8 cellular contexts compared by ENCODE assay signal in the genomic region with DNA sequence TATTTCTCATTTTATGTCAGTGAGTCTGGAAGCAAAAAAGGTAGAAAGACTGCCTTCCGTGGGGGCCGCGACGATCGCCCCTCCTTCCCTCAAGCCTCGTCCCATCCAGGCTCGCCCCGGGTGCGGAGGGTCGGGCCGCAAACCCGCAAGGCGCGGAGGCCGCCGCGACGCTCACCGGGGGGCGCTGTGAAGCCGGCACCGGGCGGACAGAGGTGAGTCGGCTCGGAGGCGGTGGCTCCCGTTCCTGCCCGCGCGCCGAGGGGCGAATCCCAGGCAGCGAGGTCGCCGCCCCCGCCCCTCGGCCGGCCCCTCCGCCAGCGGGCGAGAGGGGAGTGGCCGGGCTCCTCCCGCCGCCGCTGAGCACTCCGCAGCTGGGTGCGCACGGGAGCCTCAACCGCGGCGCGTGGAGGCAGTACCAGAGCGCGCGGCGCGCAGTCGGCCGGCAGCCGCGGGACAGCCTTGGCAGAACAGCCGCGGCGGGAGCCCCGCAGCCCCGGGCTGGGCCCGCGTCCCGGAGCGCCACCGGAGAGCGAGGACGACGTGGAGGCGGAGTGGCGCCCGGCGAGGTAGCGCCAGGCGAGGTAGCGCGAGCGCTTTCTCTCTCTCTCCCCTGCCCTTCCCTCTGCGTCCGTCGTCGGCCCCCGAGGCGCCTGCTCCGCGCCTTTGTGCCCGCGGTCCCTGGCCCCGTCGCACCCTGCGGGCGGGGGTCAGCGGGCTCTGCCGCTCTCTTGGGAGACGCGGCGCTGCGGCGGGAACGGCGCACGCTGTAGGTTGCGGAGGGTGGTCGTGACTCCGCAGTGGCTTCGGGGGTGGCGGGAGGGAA. TPM values are rescaled to one million over a fixed set of nuclear protein-coding genes. Genes with fewer than 3 reads are reported as not detected.
DNase-seq lines count a peak whose midpoint lies in the region; ATAC-seq, FAIRE-seq and TF ChIP-seq lines count a peak whose summit lies in the region.

A gene (plus strand): TSS at position 359 of the 823 bp plus-strand sequence. CDS start 31,492 bp downstream, outside the sequence.

- H3K27ac ChIP-seq in coronary artery (peak within 1 kb of the TSS; percentile 71 to 82), HepG2 (ENCODE audit: extremely low read length, insufficient read depth, low read length) (peak within 1 kb of the TSS; percentile 86)

- peaks cover 56% of the 10 kb centered on the region for H3K4me1 ChIP-seq in HepG2 (ENCODE audit: insufficient read depth, low read length)

- peaks cover 47% of the 10 kb centered on the region for H3K79me2 ChIP-seq in HepG2 (ENCODE audit: insufficient read depth, low read length)

- POLR2A ChIA-PET in HepG2 (lab: Yijun Ruan, JAX): interaction anchor here (1.0 to 2.5 kb wide), 7 partner anchors 11 to 225 kb away, joined by 3 to 11 read pairs (median 5); no protein-coding TSS in a partner anchor

- CTCF ChIA-PET in HepG2 (lab: Yijun Ruan, JAX; ENCODE audit: low intra/inter-chr PET ratio, low total read pairs): interaction anchor here (0.8 to 3.2 kb wide), 4 partner anchors 57 to 276 kb away, joined by 3 to 18 read pairs (median 4); no protein-coding TSS in a partner anchor

- no peak for FAIRE-seq in HepG2 (lab: Jason Lieb, UNC)

- intact Hi-C loops in HepG2 (cut with micrococcal nuclease; ENCODE audit: unreplicated experiment): loop anchor here (1.0 to 5.0 kb wide), 3 partner anchors 27 to 256 kb away; no protein-coding TSS in a partner anchor

- in situ Hi-C loops in HepG2 (cut with HindIII; ENCODE audit: extremely low pct_ligation_motif_present, low pct_unique_long_range_greater_than_20kb): loop anchor here (10.0 kb wide), 1 partner anchor 140 kb away; no protein-coding TSS in a partner anchor

- peak within 1 kb of the TSS; percentile 88 for H3K4me3 ChIP-seq in coronary artery
- H3K4me3 ChIP-seq in HepG2 (replicated peaks in 1 of 3; ENCODE audit: insufficient read depth in 1 of 3, low read depth in 2 of 3, low read length in 3 of 3): peak within 1 kb of the TSS; percentile 80 to 89 (median 85)

- under 1% methylated on average over 63 of the region's 112 CpGs for WGBS in HepG2 (ENCODE audit: low lambda C conversion rate)

- H3K36me3 ChIP-seq in HepG2 (replicated peaks in 1 of 2; ENCODE audit: control insufficient read depth in 1 of 2, insufficient read depth in 2 of 2, low read length in 2 of 2): no peaks in the 10 kb centered on the region; a peak in 2 of 5 replicates

- ATAC-seq in HG02763 (IDR thresholded peaks at IDR 0.05; ENCODE audit: unreplicated experiment): peak; percentile 46
- ATAC-seq in HepG2: peak; percentile 87

- peak in 1 of 2 experiments; percentile 42; a peak in 1 of 4 replicates for TF ChIP-seq EP300 in HepG2 (IDR thresholded peaks at IDR 0.05; ENCODE audit: low read depth in 2 of 2, low read length in 2 of 2)
- no peak for TF ChIP-seq EP300 in HepG2 (CRISPR knock-in tag; IDR thresholded peaks at IDR 0.05; ENCODE audit: borderline replicate concordance)

- peak within 1 kb of the TSS; percentile 83 for H3K9ac ChIP-seq in HepG2 (ENCODE audit: insufficient read depth, low read depth, low read length)

- no TSS peak for BruUV-seq in HepG2 (replicated peaks; lab: Mats Ljungman, UMichigan)

- no peaks in the 10 kb centered on the region; a peak in 1 of 5 replicates for H3K27me3 ChIP-seq in HepG2 (ENCODE audit: control insufficient read depth in 1 of 2, insufficient read depth in 2 of 2, low read length in 2 of 2)

- DNase-seq in NCI-H2081 treated with DMSO at 0.1 percent for 48 hours (lab: John Stamatoyannopoulos, UW) (peak; percentile 18), coronary artery (ENCODE audit: low spot score) (peak; percentile 79), HepG2 (ENCODE audit: low spot score) (peak; percentile 81), superior temporal gyrus (ENCODE audit: extremely low spot score) (no peak)
- DNase-seq in activated CD4-positive, CD25-positive, alpha-beta regulatory T cell treated with anti-CD3 and anti-CD28 coated beads, Interleukin-2, amount 50 U/mL, for 72 hours: peak; percentile 42
- peak in 2 of 3 donors; percentile 7 to 41 for DNase-seq in stimulated activated CD4-positive, alpha-beta T cell treated with anti-CD3 and anti-CD28 coated beads, TNF-alpha, amount 100 ng/mL, for 1 hour (ENCODE audit: low read depth in 3 of 3, low spot score in 1 of 3)

- peak; percentile 44; the same call in 1 of the 3 replicates for TF ChIP-seq CTCF in GM12872 (IDR thresholded peaks at IDR 0.05; ENCODE audit: insufficient read depth, low read depth, low read length)
- peak; percentile 58 for TF ChIP-seq CTCF in coronary artery (IDR thresholded peaks at IDR 0.05)
- TF ChIP-seq CTCF in HepG2 (CRISPR knock-in tag; IDR thresholded peaks at IDR 0.05): peak; percentile 96

- H2AFZ ChIP-seq in HepG2 (ENCODE audit: low read length): peak within 1 kb of the TSS; percentile 71

- H4K20me1 ChIP-seq in HepG2 (ENCODE audit: insufficient read depth, low read length): peaks cover 7% of the 10 kb centered on the region

- peak; percentile 87 to 91; a peak in 3 of 4 replicates for TF ChIP-seq POLR2A in HepG2 (IDR thresholded peaks at IDR 0.05; ENCODE audit: insufficient read depth in 1 of 2, low read depth in 2 of 2, low read length in 2 of 2)

- TF ChIP-seq RAD21 in HepG2 (CRISPR knock-in tag; IDR thresholded peaks at IDR 0.05): peak; percentile 99

- H3K9me3 ChIP-seq in HepG2 (ENCODE audit: low read length): no peaks in the 10 kb centered on the region

- H3K4me2 ChIP-seq in HepG2 (ENCODE audit: low read depth, low read length): peak within 1 kb of the TSS; percentile 87

TF ChIP-seq in HepG2, 621 proteins besides CTCF, POLR2A, EP300 and RAD21 (continues in another document):
- peak; percentile 90 for TF ChIP-seq RBFOX2 (IDR thresholded peaks at IDR 0.05; ENCODE audit: low read depth, low read length)
- TF ChIP-seq ZMYM3 (CRISPR knock-in tag; IDR thresholded peaks at IDR 0.05): 0 out of 2 replicates have a peak, but pooled peaks have one; percentile 18
- TF ChIP-seq, protein P1, sequence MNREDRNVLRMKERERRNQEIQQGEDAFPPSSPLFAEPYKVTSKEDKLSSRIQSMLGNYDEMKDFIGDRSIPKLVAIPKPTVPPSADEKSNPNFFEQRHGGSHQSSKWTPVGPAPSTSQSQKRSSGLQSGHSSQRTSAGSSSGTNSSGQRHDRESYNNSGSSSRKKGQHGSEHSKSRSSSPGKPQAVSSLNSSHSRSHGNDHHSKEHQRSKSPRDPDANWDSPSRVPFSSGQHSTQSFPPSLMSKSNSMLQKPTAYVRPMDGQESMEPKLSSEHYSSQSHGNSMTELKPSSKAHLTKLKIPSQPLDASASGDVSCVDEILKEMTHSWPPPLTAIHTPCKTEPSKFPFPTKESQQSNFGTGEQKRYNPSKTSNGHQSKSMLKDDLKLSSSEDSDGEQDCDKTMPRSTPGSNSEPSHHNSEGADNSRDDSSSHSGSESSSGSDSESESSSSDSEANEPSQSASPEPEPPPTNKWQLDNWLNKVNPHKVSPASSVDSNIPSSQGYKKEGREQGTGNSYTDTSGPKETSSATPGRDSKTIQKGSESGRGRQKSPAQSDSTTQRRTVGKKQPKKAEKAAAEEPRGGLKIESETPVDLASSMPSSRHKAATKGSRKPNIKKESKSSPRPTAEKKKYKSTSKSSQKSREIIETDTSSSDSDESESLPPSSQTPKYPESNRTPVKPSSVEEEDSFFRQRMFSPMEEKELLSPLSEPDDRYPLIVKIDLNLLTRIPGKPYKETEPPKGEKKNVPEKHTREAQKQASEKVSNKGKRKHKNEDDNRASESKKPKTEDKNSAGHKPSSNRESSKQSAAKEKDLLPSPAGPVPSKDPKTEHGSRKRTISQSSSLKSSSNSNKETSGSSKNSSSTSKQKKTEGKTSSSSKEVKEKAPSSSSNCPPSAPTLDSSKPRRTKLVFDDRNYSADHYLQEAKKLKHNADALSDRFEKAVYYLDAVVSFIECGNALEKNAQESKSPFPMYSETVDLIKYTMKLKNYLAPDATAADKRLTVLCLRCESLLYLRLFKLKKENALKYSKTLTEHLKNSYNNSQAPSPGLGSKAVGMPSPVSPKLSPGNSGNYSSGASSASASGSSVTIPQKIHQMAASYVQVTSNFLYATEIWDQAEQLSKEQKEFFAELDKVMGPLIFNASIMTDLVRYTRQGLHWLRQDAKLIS (CRISPR knock-in tag; IDR thresholded peaks at IDR 0.05): no peak
- no peak for TF ChIP-seq TCF7L2 (IDR thresholded peaks at IDR 0.05; ENCODE audit: low read depth, low read length)
- TF ChIP-seq ZNF674 (CRISPR knock-in tag; IDR thresholded peaks at IDR 0.05; ENCODE audit: low read depth): peak; percentile 48

RNA-seq across cellular contexts. Expression of the gene that starts here (rescaled TPM):
- 89.8 and 134 TPM in 2 replicates for total RNA-seq in HepG2 (2016; rRNA removed; fragmentation: Illumina TruSeq; extraction: Trizol)
- total RNA-seq in HepG2 (2016; cell fraction: cytosol; rRNA removed; fragmentation: Illumina TruSeq; extraction: Trizol; ENCODE audit: low read depth): 6.6 and 8.5 TPM in 2 replicates
- total RNA-seq in HepG2 (2016; cell fraction: insoluble cytoplasmic fraction; rRNA removed; fragmentation: Illumina TruSeq; extraction: Trizol): 89.7 and 128 TPM in 2 replicates
- 27.4 and 29.4 TPM in 2 replicates for total RNA-seq in HepG2 (2016; cell fraction: membrane; rRNA removed; fragmentation: Illumina TruSeq; extraction: Trizol)
- 108 and 113 TPM in 2 replicates for total RNA-seq in HepG2 (2016; cell fraction: nucleus; rRNA removed; fragmentation: Illumina TruSeq; extraction: Trizol)
- polyA plus RNA-seq in HepG2 (2011; rRNA removed): 29.5 and 36.9 TPM in 2 replicates
- 14.6 and 19.2 TPM in 2 replicates for polyA plus RNA-seq in HepG2 (2011; cell fraction: cytosol; rRNA removed)
- polyA plus RNA-seq in HepG2 (2011; cell fraction: nucleus; rRNA removed): 34.7 and 34.9 TPM in 2 replicates
- polyA plus RNA-seq in HepG2 (2012): 29.4 and 36.8 TPM in 2 replicates
- 2.2 and 2.6 TPM in 2 replicates for polyA plus RNA-seq in HepG2 (2016; cell fraction: cytosol; fragmentation: Illumina TruSeq; extraction: Trizol; ENCODE audit: low read depth)
- polyA plus RNA-seq in HepG2 (2016; cell fraction: insoluble cytoplasmic fraction; fragmentation: Illumina TruSeq; extraction: Trizol; ENCODE audit: low read depth): 101 and 106 TPM in 2 replicates
- polyA plus RNA-seq in HepG2 (2016; cell fraction: membrane; fragmentation: Illumina TruSeq; extraction: Trizol; ENCODE audit: low read depth): 8.4 and 10.5 TPM in 2 replicates
- 79.1 and 80.1 TPM in 2 replicates for polyA plus RNA-seq in HepG2 (2016; cell fraction: nucleus; fragmentation: Illumina TruSeq; extraction: Trizol; ENCODE audit: insufficient read depth, low read depth)
- 12.3 and 50.8 TPM in 2 replicates for polyA minus RNA-seq in HepG2 (2011; rRNA and poly(A)+ RNA removed; ENCODE audit: low replicate concordance)
- polyA minus RNA-seq in HepG2 (2011; cell fraction: cytosol; rRNA and poly(A)+ RNA removed): 45.9 and 51.5 TPM in 2 replicates
- 155 and 169 TPM in 2 replicates for polyA minus RNA-seq in HepG2 (2011; cell fraction: nucleus; rRNA and poly(A)+ RNA removed)

Comparison
In these comparisons a context has a peak if more than half of its experiments do, and no peak if none do; other contexts are left out.
1. CTCF ChIP-seq: peak in every context shown above with its lines; median percentile 96 in HepG2; 58 in coronary artery; 44 in GM12872.